ENCODE assay signal across 19 cellular contexts in the genomic region with DNA sequence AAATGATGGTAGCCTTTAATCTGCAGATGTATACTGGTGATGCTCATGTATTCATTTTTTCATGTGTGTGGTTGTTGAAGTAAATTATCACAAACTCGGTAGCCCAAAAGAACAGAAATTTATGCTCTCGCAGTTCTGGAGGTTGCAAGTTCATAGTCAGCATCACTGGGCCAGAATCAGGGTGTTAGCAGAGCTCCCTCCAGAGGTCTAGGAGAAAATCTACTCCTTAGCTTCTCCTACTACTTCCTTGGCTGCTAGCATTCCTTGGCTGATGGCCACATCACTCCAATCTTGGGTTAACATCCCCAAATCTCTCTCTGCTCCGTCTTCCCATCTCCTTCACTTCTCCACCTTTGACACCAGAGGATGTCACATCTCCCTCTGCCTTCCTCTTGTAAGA. TPM values are rescaled to one million over a fixed set of nuclear protein-coding genes. Genes with fewer than 3 reads are reported as not detected.
DNase-seq lines count a peak whose midpoint lies in the region; ATAC-seq and TF ChIP-seq lines count a peak whose summit lies in the region.
"Had no signal": no experiment of that assay in that cellular context is flagged by ENCODE, and none has a peak within 500 bp of the region (broad histone marks: within the 10 kb centered on the region; RNA-seq: fewer than 3 reads in every experiment).

No MANE protein-coding gene starts in this region.

- H3K4me1 ChIP-seq in HCT116 (ENCODE audit: control insufficient read depth in 1 of 2, insufficient read depth in 2 of 2, low read length in 2 of 2) (no peaks in the 10 kb centered on the region), Panc1 (ENCODE audit: control insufficient read depth, insufficient read depth, low read length) (no peaks in the 10 kb centered on the region), esophagus muscularis mucosa (peaks cover 5 to 33% (median 27%) of the 10 kb centered on the region in 4 donors), tibial artery (no peaks in the 10 kb centered on the region)

- H3K27me3 ChIP-seq in HCT116 (ENCODE audit: insufficient read depth, low read length) (peaks cover 6% of the 10 kb centered on the region; the same call in 1 of the 2 replicates), Panc1 (ENCODE audit: control insufficient read depth, insufficient read depth, low read length) (peaks cover 42% of the 10 kb centered on the region), esophagus muscularis mucosa (no peaks in the 10 kb centered on the region), tibial artery (no peaks in the 10 kb centered on the region)

- TF ChIP-seq RAD21 in HCT116 (IDR thresholded peaks at IDR 0.05; ENCODE audit: low read depth), result peak; percentile 39

- TF ChIP-seq EP300 in esophagus muscularis mucosa (IDR thresholded peaks at IDR 0.05), result no peak

- H3K79me2 ChIP-seq in HCT116 (ENCODE audit: insufficient read depth, low read length), result no peaks in the 10 kb centered on the region

- no peak overlapping the region for H2AFZ ChIP-seq in HCT116 (ENCODE audit: low read depth, low read length, poor library complexity, severe bottlenecking)

- TF ChIP-seq POLR2A in HCT116 (IDR thresholded peaks at IDR 0.05; ENCODE audit: borderline replicate concordance, extremely low read depth, insufficient read depth, insufficient read length) (no peak), esophagus muscularis mucosa (IDR thresholded peaks at IDR 0.05; ENCODE audit: low read depth) (no peak)

- TF ChIP-seq CTCF in HCT116 (IDR thresholded peaks at IDR 0.05 in 2 of 3, conservative IDR thresholded peaks at IDR 0.05 in 1 of 3; ENCODE audit: borderline replicate concordance in 1 of 3, insufficient read depth in 1 of 3, low read depth in 2 of 3, low read length in 2 of 3), result peak in 1 of 3 experiments; percentile 22; a peak in 1 of 6 replicates
- peak; percentile 53 for TF ChIP-seq CTCF in Panc1 (IDR thresholded peaks at IDR 0.05)
- TF ChIP-seq CTCF in esophagus muscularis mucosa (IDR thresholded peaks at IDR 0.05), result no peak
- TF ChIP-seq CTCF in tibial artery (IDR thresholded peaks at IDR 0.05), result no peak

- 79% methylated on average over 3 of the region's 3 CpGs for WGBS in esophagus muscularis mucosa

- no TSS peak for BruUV-seq in HCT116 (replicated peaks; lab: Mats Ljungman, UMichigan)
- no TSS peak for BruUV-seq in Panc1 (replicated peaks; lab: Mats Ljungman, UMichigan)

- RAD21 ChIA-PET in HCT116 (lab: Charles Lee; ENCODE audit: low non-redundant PET in 1 of 2, low total read pairs in 2 of 2, uncharacterized antibody in 2 of 2, unreplicated experiment in 2 of 2), result no interaction called here

- CTCF ChIA-PET in HCT116 (lab: Charles Lee), result interaction anchor here (1.2 kb wide), 1 partner anchor 9 kb away, joined by 3 read pairs; no protein-coding TSS in a partner anchor
- CTCF ChIA-PET in Panc1 (lab: Charles Lee), result interaction anchor here (0.8 kb wide), 1 partner anchor 45 kb away, joined by 3 read pairs; a partner anchor contains a TSS

- intact Hi-C loops in HCT116 (cut with micrococcal nuclease) (no loop called here), Panc1 (cut with micrococcal nuclease; ENCODE audit: unreplicated experiment) (no loop called here), esophagus muscularis mucosa (cut with DNase I) (no loop called here), tibial artery (cut with DNase I; ENCODE audit: low total_unique reads) (no loop called here)

- H3K9me3 ChIP-seq in HCT116 (ENCODE audit: control insufficient read depth in 1 of 2, insufficient read depth in 1 of 2, low read depth in 1 of 2, low read length in 2 of 2), result no peaks in the 10 kb centered on the region
- H3K9me3 ChIP-seq in Panc1 (ENCODE audit: control insufficient read depth, insufficient read depth, low read depth, low read length), result no peaks in the 10 kb centered on the region
- no peaks in the 10 kb centered on the region for H3K9me3 ChIP-seq in esophagus muscularis mucosa
- H3K9me3 ChIP-seq in tibial artery, result no peaks in the 10 kb centered on the region

- ATAC-seq in HCT116 (no peak), Panc1 (no peak)
- ATAC-seq: heart right ventricle; HepG2; stimulated activated naive CD8-positive, alpha-beta T cell treated with anti-CD3 and anti-CD28 coated beads, Interleukin-15, Interleukin-2, amounts not matched to agents 100 U/mL and 50 U/mL, for 24 hours had no signal

- H3K9ac ChIP-seq in HCT116 (ENCODE audit: low read length), result no peak overlapping the region

- no peak overlapping the region for H3K4me2 ChIP-seq in HCT116 (ENCODE audit: low read length)

- no peaks in the 10 kb centered on the region for H3K36me3 ChIP-seq in HCT116 (ENCODE audit: control insufficient read depth in 1 of 2, insufficient read depth in 2 of 2, low read length in 2 of 2)
- no peaks in the 10 kb centered on the region for H3K36me3 ChIP-seq in Panc1 (ENCODE audit: control insufficient read depth, insufficient read depth, low read length)
- H3K36me3 ChIP-seq in esophagus muscularis mucosa, result no peaks in the 10 kb centered on the region
- no peaks in the 10 kb centered on the region for H3K36me3 ChIP-seq in tibial artery
- H3K36me3 ChIP-seq: heart right ventricle had no signal

- H3K4me3 ChIP-seq in HCT116 (replicated peaks in 1 of 2; ENCODE audit: low read depth in 1 of 2, low read length in 2 of 2), result no peak overlapping the region
- no peak overlapping the region for H3K4me3 ChIP-seq in Panc1 (ENCODE audit: low read depth in 2 of 2, low read length in 2 of 2)
- H3K4me3 ChIP-seq in esophagus muscularis mucosa, result no peak overlapping the region
- H3K4me3 ChIP-seq in tibial artery, result no peak overlapping the region
- H3K4me3 ChIP-seq: heart right ventricle had no signal

- no peaks in the 10 kb centered on the region for H4K20me1 ChIP-seq in HCT116 (ENCODE audit: insufficient read depth)

- no peak overlapping the region for H3K27ac ChIP-seq in HCT116 (ENCODE audit: low read depth, low read length)
- H3K27ac ChIP-seq in Panc1 (ENCODE audit: low read length), result no peak overlapping the region
- no peak overlapping the region for H3K27ac ChIP-seq in esophagus muscularis mucosa (replicated peaks in 1 of 4)
- H3K27ac ChIP-seq in tibial artery, result no peak overlapping the region
- H3K27ac ChIP-seq: heart right ventricle had no signal

- no peaks in the 10 kb centered on the region for H3K9me2 ChIP-seq in HCT116 (ENCODE audit: insufficient read depth)

- DNase-seq in DMS53 (lab: John Stamatoyannopoulos, UW) (peak; percentile 26), DMS53 treated with DMSO at 0.1 percent for 48 hours (lab: John Stamatoyannopoulos, UW; ENCODE audit: unreplicated experiment) (no peak), HCT116 (ENCODE audit: low read depth, low spot score) (no peak), Panc1 (ENCODE audit: low read depth, low spot score) (no peak), esophagus muscularis mucosa (ENCODE audit: extremely low spot score) (peak; percentile 34), tibial artery (no peak), HK-2 (ENCODE audit: unreplicated experiment) (no peak), mesenteric fat pad (ENCODE audit: low spot score) (no peak)
- DNase-seq: activated CD4-positive, alpha-beta T cell treated with anti-CD3 and anti-CD28 coated beads, Interleukin-2, amount 50 U/mL, for 4 hours; activated naive CD4-positive, alpha-beta T cell treated with anti-CD3 and anti-CD28 coated beads for 36 hours; CD4-positive, alpha-beta T cell; heart right ventricle; islet precursor cell; mesendoderm; NCI-H1417; NCI-H226; stimulated activated CD4-positive, alpha-beta T cell treated with anti-CD3 and anti-CD28 coated beads, Interleukin-15, amount 100 ng/mL, for 24 hours; stimulated activated naive CD8-positive, alpha-beta T cell treated with anti-CD3 and anti-CD28 coated beads, Interleukin-15, Interleukin-2, amounts not matched to agents 100 U/mL and 50 U/mL, for 24 hours had no signal

- in situ Hi-C loops in Panc1 (cut with HindIII; ENCODE audit: low pct_unique_long_range_greater_than_20kb, low sequenced_read_pairs), result no loop called here

- POLR2A ChIA-PET in HCT116 (lab: Charles Lee) (no interaction called here), Panc1 (lab: Charles Lee) (no interaction called here)

TF ChIP-seq in HCT116, 20 proteins besides CTCF, POLR2A, EP300 and RAD21 (continues in another document):
- no peak for TF ChIP-seq POLR2AphosphoS5 (IDR thresholded peaks at IDR 0.05; ENCODE audit: low read depth, low read length)
- TF ChIP-seq, protein P1, sequence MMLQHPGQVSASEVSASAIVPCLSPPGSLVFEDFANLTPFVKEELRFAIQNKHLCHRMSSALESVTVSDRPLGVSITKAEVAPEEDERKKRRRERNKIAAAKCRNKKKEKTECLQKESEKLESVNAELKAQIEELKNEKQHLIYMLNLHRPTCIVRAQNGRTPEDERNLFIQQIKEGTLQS (IDR thresholded peaks at IDR 0.05), result no peak
- TF ChIP-seq ELF1 (IDR thresholded peaks at IDR 0.05; ENCODE audit: borderline replicate concordance, low read depth), result no peak
- TF ChIP-seq SRF (IDR thresholded peaks at IDR 0.05; ENCODE audit: low read depth), result no peak
- TF ChIP-seq, protein P2, sequence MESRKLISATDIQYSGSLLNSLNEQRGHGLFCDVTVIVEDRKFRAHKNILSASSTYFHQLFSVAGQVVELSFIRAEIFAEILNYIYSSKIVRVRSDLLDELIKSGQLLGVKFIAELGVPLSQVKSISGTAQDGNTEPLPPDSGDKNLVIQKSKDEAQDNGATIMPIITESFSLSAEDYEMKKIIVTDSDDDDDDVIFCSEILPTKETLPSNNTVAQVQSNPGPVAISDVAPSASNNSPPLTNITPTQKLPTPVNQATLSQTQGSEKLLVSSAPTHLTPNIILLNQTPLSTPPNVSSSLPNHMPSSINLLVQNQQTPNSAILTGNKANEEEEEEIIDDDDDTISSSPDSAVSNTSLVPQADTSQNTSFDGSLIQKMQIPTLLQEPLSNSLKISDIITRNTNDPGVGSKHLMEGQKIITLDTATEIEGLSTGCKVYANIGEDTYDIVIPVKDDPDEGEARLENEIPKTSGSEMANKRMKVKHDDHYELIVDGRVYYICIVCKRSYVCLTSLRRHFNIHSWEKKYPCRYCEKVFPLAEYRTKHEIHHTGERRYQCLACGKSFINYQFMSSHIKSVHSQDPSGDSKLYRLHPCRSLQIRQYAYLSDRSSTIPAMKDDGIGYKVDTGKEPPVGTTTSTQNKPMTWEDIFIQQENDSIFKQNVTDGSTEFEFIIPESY (IDR thresholded peaks at IDR 0.05; ENCODE audit: extremely low read depth, insufficient replicate concordance, low read length), result no peak
- TF ChIP-seq, protein P3, sequence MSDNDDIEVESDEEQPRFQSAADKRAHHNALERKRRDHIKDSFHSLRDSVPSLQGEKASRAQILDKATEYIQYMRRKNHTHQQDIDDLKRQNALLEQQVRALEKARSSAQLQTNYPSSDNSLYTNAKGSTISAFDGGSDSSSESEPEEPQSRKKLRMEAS (IDR thresholded peaks at IDR 0.05), result no peak
- no peak for TF ChIP-seq FOSL1 (IDR thresholded peaks at IDR 0.05; ENCODE audit: low read depth)
- TF ChIP-seq JUND (IDR thresholded peaks at IDR 0.05), result no peak
- no peak for TF ChIP-seq SIN3A (IDR thresholded peaks at IDR 0.05; ENCODE audit: low read depth)
- no peak for TF ChIP-seq EZH2phosphoT487 (IDR thresholded peaks at IDR 0.05; ENCODE audit: borderline replicate concordance)

RNA-seq across cellular contexts. Expression of a gene that starts 45.3 kb away (rescaled TPM):
- 19.9 TPM for total RNA-seq in HCT116 (2021; ENCODE audit: unreplicated experiment)
- 22.3 and 25.1 TPM in 2 replicates for polyA plus RNA-seq in HCT116 (2012)
- 8.6 TPM for total RNA-seq in Panc1 (2021; ENCODE audit: unreplicated experiment)
- polyA plus RNA-seq in Panc1 (2012; ENCODE audit: insufficient read length), result 13.4 TPM
- total RNA-seq in esophagus muscularis mucosa, result 10 to 100 TPM; 29.1 to 67.0 (median 49.3) TPM
- 12.6 TPM for total RNA-seq in mesenteric fat pad
- total RNA-seq: HepG2 had no signal

Comparison
In these comparisons a context has a peak if more than half of its experiments do, and no peak if none do; other contexts are left out.
1. DNase-seq: peak in DMS53 (single experiment) and esophagus muscularis mucosa (single experiment); none in DMS53 treated with DMSO at 0.1 percent for 48 hours (single experiment), HCT116 (single experiment), Panc1 (single experiment), tibial artery (0 of 2), HK-2 (single experiment) and mesenteric fat pad (single experiment).